ENCODE assay signal across 8 cellular contexts in genomic region chr1:206685749-206686485, GRCh38. TPM values are rescaled to one million over a fixed set of nuclear protein-coding genes. Genes with fewer than 3 reads are reported as not detected.
DNase-seq lines count a peak whose midpoint lies in the region; ATAC-seq lines count a peak whose summit lies in the region.

No MANE protein-coding gene starts in this region.

- intact Hi-C loops in left ventricle myocardium superior (cut with micrococcal nuclease), result no loop called here

- ATAC-seq in HG03064 (IDR thresholded peaks at IDR 0.05; ENCODE audit: low read depth, unreplicated experiment), result peak; percentile 22
- ATAC-seq in left ventricle myocardium superior, result peak; percentile 61

- DNase-seq in NCI-H146 (lab: John Stamatoyannopoulos, UW) (peak; percentile 46), NCI-H146 treated with DMSO at 0.1 percent for 48 hours (lab: John Stamatoyannopoulos, UW; ENCODE audit: unreplicated experiment) (no peak), SIG-M5 treated with dmso at 0.1 percent for 504 hours (lab: John Stamatoyannopoulos, UW; ENCODE audit: unreplicated experiment) (peak; percentile 95), left ventricle myocardium superior (peak; percentile 80), retina (peak; percentile 76), DMS153 (lab: John Stamatoyannopoulos, UW) (no peak)

- peak overlapping the region; percentile 59 for H3K27ac ChIP-seq in angular gyrus (ENCODE audit: low read depth, low read length)

RNA-seq across cellular contexts. Expression of gene MAPKAPK2, which starts 1.2 kb away (rescaled TPM):
- total RNA-seq in left ventricle myocardium superior, result 228 TPM

RNA-seq across cellular contexts. Expression of gene DYRK3, which starts 50.6 kb away (rescaled TPM):
- total RNA-seq in left ventricle myocardium superior, result 22.2 TPM

Comparison
In these comparisons a context has a peak if more than half of its experiments do, and no peak if none do; other contexts are left out.
1. DNase-seq: peak in NCI-H146 (single experiment), SIG-M5 treated with dmso at 0.1 percent for 504 hours (single experiment), left ventricle myocardium superior (single experiment) and retina (single experiment); none in NCI-H146 treated with DMSO at 0.1 percent for 48 hours (single experiment) and DMS153 (single experiment).